In the genomic region with DNA sequence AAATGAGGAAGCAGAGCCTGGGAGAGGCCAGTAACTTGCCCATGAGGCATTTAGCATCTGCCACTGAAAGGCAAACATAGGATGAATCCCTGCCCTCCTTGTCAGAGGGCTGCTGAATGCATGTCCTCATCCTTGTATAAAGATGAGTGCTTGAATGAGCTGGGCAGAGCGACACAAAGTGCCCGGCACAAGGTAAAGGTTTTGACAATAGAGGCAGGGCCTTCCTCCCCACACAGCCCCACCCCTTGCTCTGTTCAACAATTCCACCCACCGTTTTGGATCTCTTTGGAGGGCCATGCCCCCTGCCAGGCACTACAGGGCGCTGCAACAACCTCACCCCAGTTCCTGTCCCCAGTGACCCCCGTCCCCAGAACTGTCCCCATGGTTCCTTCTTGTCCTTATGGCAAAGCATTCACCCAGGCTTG, we compare ENCODE assay signal across 1 cellular context.
TF ChIP-seq lines count a peak whose summit lies in the region.

No MANE protein-coding gene starts in this region.

TF ChIP-seq in H1, 55 proteins besides CTCF, POLR2A, EP300 and RAD21:
- TF ChIP-seq SIX5 (IDR thresholded peaks at IDR 0.05; ENCODE audit: low read depth, low read length) (no peak), JUN (IDR thresholded peaks at IDR 0.05; ENCODE audit: low read depth, low read length) (no peak), SRF (IDR thresholded peaks at IDR 0.05; ENCODE audit: low read depth, low read length) (no peak), ASH2L (IDR thresholded peaks at IDR 0.05; ENCODE audit: low read length) (no peak), CBX5 (IDR thresholded peaks at IDR 0.05; ENCODE audit: low read depth, low read length) (no peak), SP4 (IDR thresholded peaks at IDR 0.05; ENCODE audit: low read length) (no peak), HDAC6 (IDR thresholded peaks at IDR 0.05; ENCODE audit: low read depth, low read length) (no peak), SIN3A (conservative IDR thresholded peaks at IDR 0.05 in 1 of 2, IDR thresholded peaks at IDR 0.05 in 1 of 2; ENCODE audit: low read depth in 1 of 2, low read length in 2 of 2) (no peak), KDM5A (IDR thresholded peaks at IDR 0.05; ENCODE audit: low read length) (no peak), YY1 (IDR thresholded peaks at IDR 0.05; ENCODE audit: low read depth, low read length) (no peak), CHD1 (IDR thresholded peaks at IDR 0.05; ENCODE audit: low read depth, low read length) (no peak), SUZ12 (IDR thresholded peaks at IDR 0.05; ENCODE audit: low read length) (no peak), BRCA1 (IDR thresholded peaks at IDR 0.05; ENCODE audit: low read depth, low read length) (no peak), TBP (IDR thresholded peaks at IDR 0.05; ENCODE audit: low read depth, low read length) (no peak), CTBP2 (IDR thresholded peaks at IDR 0.05; ENCODE audit: borderline replicate concordance, insufficient read depth, insufficient read length, low read length) (no peak), SP1 (IDR thresholded peaks at IDR 0.05; ENCODE audit: low read depth, low read length) (no peak)
- TF ChIP-seq, protein P1, sequence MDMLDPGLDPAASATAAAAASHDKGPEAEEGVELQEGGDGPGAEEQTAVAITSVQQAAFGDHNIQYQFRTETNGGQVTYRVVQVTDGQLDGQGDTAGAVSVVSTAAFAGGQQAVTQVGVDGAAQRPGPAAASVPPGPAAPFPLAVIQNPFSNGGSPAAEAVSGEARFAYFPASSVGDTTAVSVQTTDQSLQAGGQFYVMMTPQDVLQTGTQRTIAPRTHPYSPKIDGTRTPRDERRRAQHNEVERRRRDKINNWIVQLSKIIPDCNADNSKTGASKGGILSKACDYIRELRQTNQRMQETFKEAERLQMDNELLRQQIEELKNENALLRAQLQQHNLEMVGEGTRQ (IDR thresholded peaks at IDR 0.05; ENCODE audit: low read length): no peak
- TF ChIP-seq, protein P2, sequence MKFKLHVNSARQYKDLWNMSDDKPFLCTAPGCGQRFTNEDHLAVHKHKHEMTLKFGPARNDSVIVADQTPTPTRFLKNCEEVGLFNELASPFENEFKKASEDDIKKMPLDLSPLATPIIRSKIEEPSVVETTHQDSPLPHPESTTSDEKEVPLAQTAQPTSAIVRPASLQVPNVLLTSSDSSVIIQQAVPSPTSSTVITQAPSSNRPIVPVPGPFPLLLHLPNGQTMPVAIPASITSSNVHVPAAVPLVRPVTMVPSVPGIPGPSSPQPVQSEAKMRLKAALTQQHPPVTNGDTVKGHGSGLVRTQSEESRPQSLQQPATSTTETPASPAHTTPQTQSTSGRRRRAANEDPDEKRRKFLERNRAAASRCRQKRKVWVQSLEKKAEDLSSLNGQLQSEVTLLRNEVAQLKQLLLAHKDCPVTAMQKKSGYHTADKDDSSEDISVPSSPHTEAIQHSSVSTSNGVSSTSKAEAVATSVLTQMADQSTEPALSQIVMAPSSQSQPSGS (IDR thresholded peaks at IDR 0.05; ENCODE audit: low read length): no peak
